ENCODE assay signal across 14 cellular contexts in the genomic region with DNA sequence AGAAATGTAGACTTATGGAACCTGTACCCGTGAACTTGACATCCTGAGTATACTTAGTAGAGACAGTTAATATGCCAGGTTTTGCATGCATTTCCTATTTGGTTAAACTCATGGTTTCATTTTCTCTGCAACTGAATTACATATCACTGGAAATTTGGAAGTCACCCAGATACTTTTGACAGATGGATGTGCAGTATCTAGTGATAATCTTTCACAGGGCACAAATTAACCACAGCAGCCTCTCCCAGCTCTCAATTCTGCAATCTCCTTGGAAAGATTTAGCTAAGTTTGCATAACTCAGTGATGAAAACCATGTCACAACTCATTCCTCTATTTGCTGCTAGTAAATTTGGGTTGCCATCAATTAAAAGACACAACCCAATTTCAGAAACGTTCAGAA.
DNase-seq lines count a peak whose midpoint lies in the region; FAIRE-seq and TF ChIP-seq lines count a peak whose summit lies in the region.
"Had no signal": no experiment of that assay in that cellular context is flagged by ENCODE, and none has a peak within 500 bp of the region (broad histone marks: within the 10 kb centered on the region; RNA-seq: fewer than 3 reads in every experiment).

No MANE protein-coding gene starts in this region.

- no peaks in the 10 kb centered on the region for H3K79me2 ChIP-seq in endothelial cell of umbilical vein (ENCODE audit: control insufficient read depth, insufficient read depth, low read length)
- H3K79me2 ChIP-seq: parathyroid adenoma had no signal

- intact Hi-C loops in endothelial cell of umbilical vein (cut with micrococcal nuclease): no loop called here
- intact Hi-C loops in activated naive CD4-positive, alpha-beta T cell treated with anti-CD3 and anti-CD28 coated beads for 36 hours (cut with micrococcal nuclease): no loop called here

- peak overlapping the region; percentile 63 for H3K27ac ChIP-seq in endothelial cell of umbilical vein (ENCODE audit: insufficient read depth, low read depth, low read length)
- H3K27ac ChIP-seq: parathyroid adenoma, PC-9, thyroid gland had no signal

- H3K9me1 ChIP-seq in endothelial cell of umbilical vein (replicated peaks; ENCODE audit: control insufficient read depth, extremely low read depth, insufficient read depth, low read length): no peaks in the 10 kb centered on the region

- no peak overlapping the region for H3K4me3 Mint-ChIP-seq in nephron
- no peak overlapping the region for H3K4me3 Mint-ChIP-seq in activated naive CD4-positive, alpha-beta T cell treated with anti-CD3 and anti-CD28 coated beads for 36 hours
- no peak overlapping the region for H3K4me3 Mint-ChIP-seq in activated CD4-positive, alpha-beta T cell treated with anti-CD3 and anti-CD28 coated beads, Interleukin-2, amount 10 ng/mL, durations not matched to agents 7 days and 5 days
- no peak overlapping the region for H3K4me3 Mint-ChIP-seq in osteocyte (ENCODE audit: unreplicated experiment)
- H3K4me3 Mint-ChIP-seq: activated CD4-positive, alpha-beta T cell treated with anti-CD3 and anti-CD28 coated beads for 36 hours; memory B cell had no signal

- H3K9me3 Mint-ChIP-seq in nephron (no peaks in the 10 kb centered on the region), osteocyte (ENCODE audit: unreplicated experiment) (no peaks in the 10 kb centered on the region)
- H3K9me3 Mint-ChIP-seq in activated naive CD4-positive, alpha-beta T cell treated with anti-CD3 and anti-CD28 coated beads for 36 hours: no peaks in the 10 kb centered on the region
- no peaks in the 10 kb centered on the region for H3K9me3 Mint-ChIP-seq in activated CD4-positive, alpha-beta T cell treated with anti-CD3 and anti-CD28 coated beads, Interleukin-2, amount 10 ng/mL, durations not matched to agents 7 days and 5 days
- H3K9me3 Mint-ChIP-seq: memory B cell had no signal

- H3K9me3 ChIP-seq in BE2C (no peaks in the 10 kb centered on the region), endothelial cell of umbilical vein (replicated peaks; ENCODE audit: control insufficient read depth, insufficient read depth, low read length) (no peaks in the 10 kb centered on the region)
- H3K9me3 ChIP-seq: thyroid gland had no signal

- H3K27me3 Mint-ChIP-seq in nephron (ENCODE audit: low read depth): peaks cover 5% of the 10 kb centered on the region
- peaks cover 7% of the 10 kb centered on the region for H3K27me3 Mint-ChIP-seq in activated naive CD4-positive, alpha-beta T cell treated with anti-CD3 and anti-CD28 coated beads for 36 hours (ENCODE audit: low read depth)
- H3K27me3 Mint-ChIP-seq in activated CD4-positive, alpha-beta T cell treated with anti-CD3 and anti-CD28 coated beads, Interleukin-2, amount 10 ng/mL, durations not matched to agents 7 days and 5 days: peaks cover 17% of the 10 kb centered on the region
- H3K27me3 Mint-ChIP-seq in osteocyte (ENCODE audit: unreplicated experiment): no peaks in the 10 kb centered on the region

- H3K36me3 Mint-ChIP-seq in nephron (ENCODE audit: low read depth) (no peaks in the 10 kb centered on the region), osteocyte (ENCODE audit: unreplicated experiment) (no peaks in the 10 kb centered on the region)
- no peaks in the 10 kb centered on the region for H3K36me3 Mint-ChIP-seq in activated naive CD4-positive, alpha-beta T cell treated with anti-CD3 and anti-CD28 coated beads for 36 hours (ENCODE audit: low read depth)
- no peaks in the 10 kb centered on the region for H3K36me3 Mint-ChIP-seq in activated CD4-positive, alpha-beta T cell treated with anti-CD3 and anti-CD28 coated beads, Interleukin-2, amount 10 ng/mL, durations not matched to agents 7 days and 5 days (ENCODE audit: low read depth)
- H3K36me3 Mint-ChIP-seq: memory B cell had no signal

- H3K4me1 ChIP-seq in BE2C: peaks cover 50% of the 10 kb centered on the region
- peaks cover 18% of the 10 kb centered on the region for H3K4me1 ChIP-seq in endothelial cell of umbilical vein (ENCODE audit: control insufficient read depth, extremely low read depth, insufficient read depth, low read length)
- H3K4me1 ChIP-seq: parathyroid adenoma, thyroid gland had no signal

- no peaks in the 10 kb centered on the region for H4K20me1 ChIP-seq in endothelial cell of umbilical vein (replicated peaks; ENCODE audit: control insufficient read depth, extremely low read depth, insufficient read depth, low read length)

- peak overlapping the region; percentile 17 for H3K9ac ChIP-seq in endothelial cell of umbilical vein (replicated peaks; ENCODE audit: extremely low read depth, insufficient read depth, low read length)
- H3K9ac ChIP-seq: parathyroid adenoma had no signal

- peak overlapping the region; percentile 71 for H3K4me2 ChIP-seq in endothelial cell of umbilical vein (ENCODE audit: insufficient read depth, low read length)
- H3K4me2 ChIP-seq: PC-9 had no signal

- FAIRE-seq in endothelial cell of umbilical vein (lab: Jason Lieb, UNC): no peak

- TSS peak; percentile 62 for BruUV-seq in endothelial cell of umbilical vein (replicated peaks; lab: Mats Ljungman, UMichigan)

- no peak overlapping the region for H2AFZ ChIP-seq in endothelial cell of umbilical vein (ENCODE audit: low read depth, low read length)
- H2AFZ ChIP-seq: parathyroid adenoma, PC-9 had no signal

- CTCF ChIA-PET in endothelial cell of umbilical vein (lab: Charles Lee): no interaction called here
- CTCF ChIA-PET in activated naive CD4-positive, alpha-beta T cell treated with anti-CD3 and anti-CD28 coated beads for 36 hours (lab: Charles Lee): no interaction called here
- CTCF ChIA-PET in activated CD4-positive, alpha-beta T cell treated with anti-CD3 and anti-CD28 coated beads, Interleukin-2, amount 10 ng/mL, durations not matched to agents 7 days and 5 days (lab: Charles Lee): no interaction called here

- peak overlapping the region; percentile 53 to 75 (median 62) for H3K27ac Mint-ChIP-seq in nephron
- H3K27ac Mint-ChIP-seq in activated naive CD4-positive, alpha-beta T cell treated with anti-CD3 and anti-CD28 coated beads for 36 hours: no peak overlapping the region
- H3K27ac Mint-ChIP-seq in activated CD4-positive, alpha-beta T cell treated with anti-CD3 and anti-CD28 coated beads, Interleukin-2, amount 10 ng/mL, durations not matched to agents 7 days and 5 days: no peak overlapping the region
- no peak overlapping the region for H3K27ac Mint-ChIP-seq in osteocyte (ENCODE audit: unreplicated experiment)
- H3K27ac Mint-ChIP-seq: activated CD4-positive, alpha-beta T cell treated with anti-CD3 and anti-CD28 coated beads for 36 hours; memory B cell had no signal

- H3K4me3 ChIP-seq in BE2C (ENCODE audit: low read depth, low read length) (peak overlapping the region; percentile 31), endothelial cell of umbilical vein (replicated peaks in 1 of 3; ENCODE audit: insufficient read depth in 1 of 3, low read depth in 1 of 3, low read length in 3 of 3) (peak overlapping the region in 1 of 3 experiments; percentile 15)
- H3K4me3 ChIP-seq: PC-9, thyroid gland had no signal

- H3K36me3 ChIP-seq in BE2C: no peaks in the 10 kb centered on the region
- no peaks in the 10 kb centered on the region for H3K36me3 ChIP-seq in endothelial cell of umbilical vein (ENCODE audit: control insufficient read depth in 2 of 2, extremely low read depth in 1 of 2, insufficient read depth in 2 of 2, low read length in 2 of 2)
- H3K36me3 ChIP-seq: thyroid gland had no signal

- TF ChIP-seq CTCF in BE2C (IDR thresholded peaks at IDR 0.05; ENCODE audit: low read depth, low read length): no peak
- TF ChIP-seq CTCF in endothelial cell of umbilical vein (IDR thresholded peaks at IDR 0.05; ENCODE audit: extremely low read depth in 1 of 2, insufficient read depth in 1 of 2, low read depth in 1 of 2, low read length in 2 of 2): no peak
- TF ChIP-seq CTCF in nephron (IDR thresholded peaks at IDR 0.05; ENCODE audit: unreplicated experiment in 3 of 3): no peak
- no peak for TF ChIP-seq CTCF in osteocyte (IDR thresholded peaks at IDR 0.05)

- POLR2A ChIA-PET in endothelial cell of umbilical vein (lab: Charles Lee): no interaction called here
- POLR2A ChIA-PET in activated CD4-positive, alpha-beta T cell treated with anti-CD3 and anti-CD28 coated beads, Interleukin-2, amount 10 ng/mL, durations not matched to agents 7 days and 5 days (lab: Charles Lee): no interaction called here

- TF ChIP-seq POLR2A in endothelial cell of umbilical vein (IDR thresholded peaks at IDR 0.05; ENCODE audit: low read depth, low read length): no peak

- no peaks in the 10 kb centered on the region for H3K27me3 ChIP-seq in BE2C
- no peaks in the 10 kb centered on the region for H3K27me3 ChIP-seq in endothelial cell of umbilical vein (ENCODE audit: control insufficient read depth in 2 of 2, insufficient read depth in 2 of 2, low read length in 2 of 2)
- H3K27me3 ChIP-seq: thyroid gland had no signal

- H3K4me1 Mint-ChIP-seq in nephron: peaks cover 53% of the 10 kb centered on the region
- peaks cover 9% of the 10 kb centered on the region for H3K4me1 Mint-ChIP-seq in activated naive CD4-positive, alpha-beta T cell treated with anti-CD3 and anti-CD28 coated beads for 36 hours (ENCODE audit: low read depth)
- H3K4me1 Mint-ChIP-seq in activated CD4-positive, alpha-beta T cell treated with anti-CD3 and anti-CD28 coated beads, Interleukin-2, amount 10 ng/mL, durations not matched to agents 7 days and 5 days: peaks cover 4% of the 10 kb centered on the region
- peaks cover 40% of the 10 kb centered on the region for H3K4me1 Mint-ChIP-seq in osteocyte (ENCODE audit: unreplicated experiment)

- dilution Hi-C loops in endothelial cell of umbilical vein (cut with MboI; ENCODE audit: extremely low pct_ligation_motif_present, low sequenced_read_pairs): no loop called here

- DNase-seq in BE2C: no peak
- peak; percentile 7 for DNase-seq in NCI-H1694 (lab: John Stamatoyannopoulos, UW)
- no peak for DNase-seq in endothelial cell of umbilical vein (ENCODE audit: low read depth, low spot score)
- DNase-seq in activated effector memory CD4-positive, alpha-beta T cell treated with Interleukin-2 at 50 U/mL for 16 hours: no peak
- no peak for DNase-seq in activated naive CD4-positive, alpha-beta T cell treated with anti-CD3 and anti-CD28 coated beads for 36 hours
- DNase-seq in activated CD4-positive, alpha-beta T cell treated with anti-CD3 and anti-CD28 coated beads, Interleukin-2, amount 10 ng/mL, durations not matched to agents 7 days and 5 days: no peak
- DNase-seq in osteocyte (ENCODE audit: extremely low spot score, unreplicated experiment): no peak
- DNase-seq: activated CD4-positive, alpha-beta T cell treated with anti-CD3 and anti-CD28 coated beads for 36 hours; NCI-H1048; PC-9; thyroid gland had no signal

TF ChIP-seq in endothelial cell of umbilical vein, 7 proteins besides CTCF, POLR2A, EP300 and RAD21 (continues in another document):
- TF ChIP-seq EZH2 (IDR thresholded peaks at IDR 0.05; ENCODE audit: borderline replicate concordance, low read depth, low read length, severe bottlenecking) (no peak), JUN (IDR thresholded peaks at IDR 0.05; ENCODE audit: borderline replicate concordance, insufficient read depth, insufficient read length, low read depth) (no peak), GATA2 (IDR thresholded peaks at IDR 0.05; ENCODE audit: insufficient read depth, insufficient read length, low read depth, low read length) (no peak), MYC (IDR thresholded peaks at IDR 0.05; ENCODE audit: low read depth, low read length) (no peak), POLR2AphosphoS5 (IDR thresholded peaks at IDR 0.05; ENCODE audit: insufficient read depth, low read depth, low read length) (no peak)

Comparison
In these comparisons a context has a peak if more than half of its experiments do, and no peak if none do; other contexts are left out.
1. H3K27ac Mint-ChIP-seq: peak in nephron (3 of 3); none in activated naive CD4-positive, alpha-beta T cell treated with anti-CD3 and anti-CD28 coated beads for 36 hours (single experiment), activated CD4-positive, alpha-beta T cell treated with anti-CD3 and anti-CD28 coated beads, Interleukin-2, amount 10 ng/mL, durations not matched to agents 7 days and 5 days (single experiment) and osteocyte (single experiment).